In genomic region chr6:18433059-18433458, GRCh38 we compare ENCODE assay signal across 15 cellular contexts. TPM values are rescaled to one million over a fixed set of nuclear protein-coding genes. Genes with fewer than 3 reads are reported as not detected.
A peak's percentile ranks its signal among the peaks of the same experiment; 100 is the strongest.
DNase-seq lines count a peak whose midpoint lies in the region; ATAC-seq and TF ChIP-seq lines count a peak whose summit lies in the region.
"Had no signal": no experiment of that assay in that cellular context is flagged by ENCODE, and none has a peak within 500 bp of the region (broad histone marks: within the 10 kb centered on the region; RNA-seq: fewer than 3 reads in every experiment).

No MANE protein-coding gene starts in this region.

- 75% methylated on average over 1 of the region's 2 CpGs; no CpG with 5 or more reads in 1 of the 2 experiments for WGBS in IMR-90 (ENCODE audit: extremely low coverage in 2 of 2, insufficient read length in 1 of 2), 2 experiments
- 76% methylated on average over 2 of the region's 2 CpGs for WGBS in mammary epithelial cell (ENCODE audit: low coverage, missing lambda C conversion rate)
- WGBS in thyroid gland, 2 donors: 78 to 79% methylated on average over 2 of the region's 2 CpGs

- H3K27ac ChIP-seq in IMR-90 (ENCODE audit: insufficient read depth, low read length) (no peak overlapping the region), mammary epithelial cell (ENCODE audit: insufficient read depth, low read depth, low read length) (peak overlapping the region; percentile 76), lower lobe of right lung (peak overlapping the region; percentile 50), thyroid gland (peak overlapping the region; percentile 64 to 84 (median 77))
- H3K27ac ChIP-seq: RWPE1, SJCRH30 had no signal

- H2BK15ac ChIP-seq in IMR-90 (ENCODE audit: low read depth, low read length): peak overlapping the region; percentile 92; the same call in 2 of the 3 replicates

- H4K5ac ChIP-seq in IMR-90 (ENCODE audit: low read depth, low read length): peak overlapping the region; percentile 97; the same call in 1 of the 2 replicates

- TF ChIP-seq CTCF in IMR-90 (conservative IDR thresholded peaks at IDR 0.05; ENCODE audit: low read depth, low read length) (no peak), mammary epithelial cell (conservative IDR thresholded peaks at IDR 0.05 in 1 of 2, IDR thresholded peaks at IDR 0.05 in 1 of 2; ENCODE audit: extremely low read depth in 1 of 2, insufficient read depth in 1 of 2, low read depth in 1 of 2, low read length in 2 of 2) (no peak), lower lobe of right lung (IDR thresholded peaks at IDR 0.05) (no peak), thyroid gland (IDR thresholded peaks at IDR 0.05) (no peak), GM13977 (IDR thresholded peaks at IDR 0.05; ENCODE audit: extremely low read depth, insufficient read depth, missing control alignments) (no peak), glutamatergic neuron (IDR thresholded peaks at IDR 0.05; ENCODE audit: partially characterized antibody, unreplicated experiment) (no peak)

- peak overlapping the region; percentile 81; the same call in 1 of the 2 replicates for H3K18ac ChIP-seq in IMR-90 (ENCODE audit: low read depth, low read length)

- intact Hi-C loops in IMR-90 (cut with micrococcal nuclease) (no loop called here), mammary epithelial cell (cut with micrococcal nuclease) (loop anchor here (5.0 kb wide), 1 partner anchor 81 kb away; no protein-coding TSS in a partner anchor), lower lobe of right lung (cut with DNase I) (no loop called here), thyroid gland (cut with DNase I) (loop anchor here (10.0 kb wide), 1 partner anchor 62 kb away; no protein-coding TSS in a partner anchor)

- H3K4me3 Mint-ChIP-seq in glutamatergic neuron (ENCODE audit: unreplicated experiment): no peak overlapping the region
- H3K4me3 Mint-ChIP-seq: CD4-positive, CD25-positive, alpha-beta regulatory T cell; H9 had no signal

- peak overlapping the region; percentile 81 for H3K14ac ChIP-seq in IMR-90 (replicated peaks; ENCODE audit: low read depth, low read length)

- no peaks in the 10 kb centered on the region for H3K4me1 Mint-ChIP-seq in glutamatergic neuron (ENCODE audit: low read depth, unreplicated experiment)

- H2BK5ac ChIP-seq in IMR-90 (ENCODE audit: low read depth, low read length, poor library complexity, severe bottlenecking): no peak overlapping the region

- H3K9ac ChIP-seq in IMR-90 (ENCODE audit: low read depth, low read length): no peak overlapping the region
- no peak overlapping the region for H3K9ac ChIP-seq in mammary epithelial cell (ENCODE audit: insufficient read depth, low read length)

- H3K27me3 ChIP-seq in IMR-90 (ENCODE audit: control insufficient read depth, insufficient read depth, low read length) (no peaks in the 10 kb centered on the region), mammary epithelial cell (ENCODE audit: insufficient read depth, low read length) (no peaks in the 10 kb centered on the region), lower lobe of right lung (ENCODE audit: low read depth) (no peaks in the 10 kb centered on the region), thyroid gland (no peaks in the 10 kb centered on the region)
- H3K27me3 ChIP-seq: SJCRH30 had no signal

- ATAC-seq in IMR-90 (ENCODE audit: low read depth): no peak
- no peak for ATAC-seq in lower lobe of right lung

- no peaks in the 10 kb centered on the region for H3K36me3 Mint-ChIP-seq in glutamatergic neuron (ENCODE audit: unreplicated experiment)

- no peak overlapping the region for H3K27ac Mint-ChIP-seq in glutamatergic neuron (ENCODE audit: unreplicated experiment)

- no peak overlapping the region for H2AFZ ChIP-seq in IMR-90 (replicated peaks; ENCODE audit: low read length, poor library complexity)
- no peak overlapping the region for H2AFZ ChIP-seq in mammary epithelial cell (ENCODE audit: low read depth, low read length)

- H3K4ac ChIP-seq in IMR-90 (ENCODE audit: low read depth, low read length): peak overlapping the region; percentile 68; the same call in 1 of the 2 replicates

- in situ Hi-C loops in IMR-90 (cut with MboI; ENCODE audit: low sequenced_read_pairs) (no loop called here), mammary epithelial cell (cut with MboI; ENCODE audit: low sequenced_read_pairs in 2 of 2) (no loop called here), GM13977 (cut with MboI; ENCODE audit: low pct_unique_long_range_greater_than_20kb, low sequenced_read_pairs, unreplicated experiment) (no loop called here)

- H2AK5ac ChIP-seq in IMR-90 (ENCODE audit: low read depth, low read length): peak overlapping the region; percentile 82; the same call in 1 of the 2 replicates

- CTCF ChIA-PET in IMR-90 (lab: Yijun Ruan, JAX): no interaction called here
- CTCF ChIA-PET in mammary epithelial cell (lab: Charles Lee; ENCODE audit: low non-redundant PET): no interaction called here

- H3K4me2 ChIP-seq in IMR-90 (ENCODE audit: low read depth, low read length): no peak overlapping the region
- H3K4me2 ChIP-seq in mammary epithelial cell (ENCODE audit: insufficient read depth, low read depth, low read length): no peak overlapping the region

- no peaks in the 10 kb centered on the region for H4K20me1 ChIP-seq in IMR-90 (ENCODE audit: insufficient read depth, low read length)
- H4K20me1 ChIP-seq in mammary epithelial cell (ENCODE audit: insufficient read depth, low read length): no peaks in the 10 kb centered on the region

- H4K8ac ChIP-seq in IMR-90 (ENCODE audit: low read depth in 2 of 2, low read length in 2 of 2): peak overlapping the region in 1 of 2 experiments; percentile 63; a peak in 1 of 4 replicates

- no peaks in the 10 kb centered on the region for H3K27me3 Mint-ChIP-seq in glutamatergic neuron (ENCODE audit: unreplicated experiment)
- H3K27me3 Mint-ChIP-seq: CD4-positive, CD25-positive, alpha-beta regulatory T cell had no signal

- peak overlapping the region; percentile 65; the same call in 1 of the 2 replicates for H2BK20ac ChIP-seq in IMR-90 (ENCODE audit: low read depth, low read length)

- dilution Hi-C loops in IMR-90 (cut with HindIII; ENCODE audit: low sequenced_read_pairs, unreplicated experiment) (no loop called here), mammary epithelial cell (cut with HindIII; ENCODE audit: low sequenced_read_pairs) (no loop called here)

- peaks cover 8% of the 10 kb centered on the region for H3K9me1 ChIP-seq in IMR-90 (ENCODE audit: insufficient read depth, low read length)

- BruUV-seq in IMR-90 (replicated peaks; lab: Mats Ljungman, UMichigan) (no TSS peak), mammary epithelial cell (replicated peaks; lab: Mats Ljungman, UMichigan) (no TSS peak)

- no peaks in the 10 kb centered on the region; a peak in 2 of 4 replicates for H3K79me1 ChIP-seq in IMR-90 (ENCODE audit: low read depth in 1 of 2, low read length in 2 of 2)

- POLR2A ChIA-PET in IMR-90 (lab: Charles Lee; ENCODE audit: unreplicated experiment): no interaction called here

- TF ChIP-seq POLR2A in IMR-90 (IDR thresholded peaks at IDR 0.05; ENCODE audit: low read depth, low read length) (no peak), thyroid gland (IDR thresholded peaks at IDR 0.05) (no peak)

- H3K9me3 ChIP-seq in IMR-90 (ENCODE audit: control insufficient read depth, insufficient read depth, low read length) (no peaks in the 10 kb centered on the region), mammary epithelial cell (replicated peaks; ENCODE audit: insufficient read depth, low read length) (no peaks in the 10 kb centered on the region), lower lobe of right lung (no peaks in the 10 kb centered on the region), thyroid gland (no peaks in the 10 kb centered on the region)
- H3K9me3 ChIP-seq: SJCRH30 had no signal

- H3K4me1 ChIP-seq in IMR-90 (ENCODE audit: control insufficient read depth, insufficient read depth, low read length) (peaks cover 7% of the 10 kb centered on the region; the same call in 1 of the 2 replicates), mammary epithelial cell (ENCODE audit: insufficient read depth, low read length) (peaks cover 40% of the 10 kb centered on the region), lower lobe of right lung (peaks cover 48% of the 10 kb centered on the region), thyroid gland (peaks cover 44 to 60% of the 10 kb centered on the region in 2 donors)
- H3K4me1 ChIP-seq: SJCRH30 had no signal

- peaks cover 51% of the 10 kb centered on the region for H3K79me2 ChIP-seq in mammary epithelial cell (ENCODE audit: insufficient read depth, low read length)

- H3K4me3 ChIP-seq in IMR-90 (ENCODE audit: insufficient read depth, low read depth, low read length) (no peak overlapping the region), mammary epithelial cell (replicated peaks in 1 of 3; ENCODE audit: insufficient read depth in 1 of 3, low read depth in 2 of 3, low read length in 3 of 3) (no peak overlapping the region), lower lobe of right lung (no peak overlapping the region), thyroid gland (replicated peaks in 1 of 3) (no peak overlapping the region)
- H3K4me3 ChIP-seq: SJCRH30 had no signal

- H3K23ac ChIP-seq in IMR-90 (ENCODE audit: low read depth, low read length): no peak overlapping the region

- H3K36me3 ChIP-seq in IMR-90 (ENCODE audit: control insufficient read depth, insufficient read depth, low read length) (no peaks in the 10 kb centered on the region), mammary epithelial cell (ENCODE audit: insufficient read depth, low read length) (no peaks in the 10 kb centered on the region), lower lobe of right lung (peaks cover 14% of the 10 kb centered on the region), thyroid gland (no peaks in the 10 kb centered on the region)
- H3K36me3 ChIP-seq: SJCRH30 had no signal

- peak overlapping the region; percentile 66 for H2BK120ac ChIP-seq in IMR-90 (ENCODE audit: low read depth, low read length)

- H3K56ac ChIP-seq in IMR-90 (ENCODE audit: extremely low read depth, insufficient read depth, low read length): no peak overlapping the region

- H4K91ac ChIP-seq in IMR-90 (ENCODE audit: insufficient read depth, low read depth, low read length): peak overlapping the region; percentile 27; the same call in 1 of the 2 replicates

- DNase-seq in IMR-90 (peak; percentile 19), mammary epithelial cell (no peak), lower lobe of right lung (no peak), thyroid gland (no peak), GM13977 (ENCODE audit: low spot score) (no peak), glutamatergic neuron (no peak), NCI-H226 (no peak)
- DNase-seq: CD4-positive, CD25-positive, alpha-beta regulatory T cell; H9; NCI-H1436; NCI-H2029 treated with DMSO at 0.1 percent for 48 hours; NCI-H2171 treated with DMSO at 0.1 percent for 48 hours; NCI-H748 treated with DMSO at 0.1 percent for 48 hours; SJCRH30 had no signal

- no peaks in the 10 kb centered on the region for H3K9me3 Mint-ChIP-seq in glutamatergic neuron (ENCODE audit: unreplicated experiment)
- H3K9me3 Mint-ChIP-seq: CD4-positive, CD25-positive, alpha-beta regulatory T cell; H9 had no signal

- TF ChIP-seq RAD21 in IMR-90 (IDR thresholded peaks at IDR 0.05; ENCODE audit: low read length): no peak

- peak overlapping the region; percentile 51 for H2AK9ac ChIP-seq in IMR-90 (replicated peaks; ENCODE audit: low read depth, low read length, poor library complexity)

RNA-seq across cellular contexts. Expression of gene RNF144B, which starts 45.9 kb away (rescaled TPM):
- total RNA-seq in IMR-90 (2012; rRNA removed) (2.7 and 2.8 TPM in 2 replicates), mammary epithelial cell (10 to 100 TPM; 45.7 to 74.7 TPM), lower lobe of right lung (109 TPM), thyroid gland (100 to 1,000 TPM in 2 of 4 donors, 10 to 100 TPM in 2; 67.3 to 143 (median 114) TPM), glutamatergic neuron (ENCODE audit: unreplicated experiment) (not detected)
- polyA plus RNA-seq in IMR-90 (2012; rRNA removed) (0.42 and 0.44 TPM in 2 replicates), mammary epithelial cell (8.4 TPM)
- polyA plus RNA-seq in IMR-90 (2012; cell fraction: cytosol; rRNA removed): 0.19 and 0.30 TPM in 2 replicates
- 0.36 and 1.5 TPM in 2 replicates for polyA plus RNA-seq in IMR-90 (2012; cell fraction: nucleus; rRNA removed; ENCODE audit: low replicate concordance)
- 13.9 TPM for polyA minus RNA-seq in mammary epithelial cell

Comparison
In these comparisons a context has a peak if more than half of its experiments do, and no peak if none do; other contexts are left out.
1. RNA of gene RNF144B, which starts 45.9 kb away (total RNA-seq): 67.3 to 143 TPM in thyroid gland, 109 TPM in lower lobe of right lung (single experiment) and 45.7 to 74.7 TPM in mammary epithelial cell; 2.7 to 2.8 TPM in IMR-90 and not detected in glutamatergic neuron (single experiment); every median in the first group is over 10 times any median in the second.
2. intact Hi-C loops: an anchor here in mammary epithelial cell (5.0 kb wide) and thyroid gland (10.0 kb wide); none called in IMR-90 and lower lobe of right lung.